ENCODE assay signal across 13 cellular contexts in genomic region chr11:69669486-69669885, GRCh38. TPM values are rescaled to one million over a fixed set of nuclear protein-coding genes. Genes with fewer than 3 reads are reported as not detected.
"Had no signal": no experiment of that assay in that cellular context is flagged by ENCODE, and none has a peak within 500 bp of the region (broad histone marks: within the 10 kb centered on the region; RNA-seq: fewer than 3 reads in every experiment).

No MANE protein-coding gene starts in this region.

- H3K4me1 ChIP-seq: colonic mucosa had no signal

- H3K9me3 ChIP-seq: colonic mucosa, left lung, ovary, thyroid gland had no signal

- ATAC-seq: activated naive CD8-positive, alpha-beta T cell treated with anti-CD3 and anti-CD28 coated beads, Interleukin-2, amount 50 U/mL, for 24 hours had no signal

- H3K36me3 ChIP-seq: colonic mucosa, ovary had no signal

- H3K27me3 ChIP-seq: colonic mucosa, left lung, ovary, thyroid gland had no signal

- H3K27ac ChIP-seq: colonic mucosa, left lung, ovary, thyroid gland had no signal

- H3K4me3 ChIP-seq: colonic mucosa, left lung, ovary, thyroid gland had no signal

RNA-seq across cellular contexts. Expression of gene FGF19, which starts 34.3 kb away (rescaled TPM):
- total RNA-seq: activated CD4-positive, alpha-beta memory T cell treated with anti-CD3 and anti-CD28 coated beads, Interleukin-2, amount 10 ng/mL, durations not matched to agents 7 days and 5 days; activated CD8-positive, alpha-beta memory T cell treated with anti-CD3 and anti-CD28 coated beads, Interleukin-2, amount 10 ng/mL, durations not matched to agents 7 days and 5 days; activated T-cell treated with anti-CD3 and anti-CD28 coated beads, Interleukin-2, amount 50 U/mL, for 4 hours; epithelial cell of proximal tubule; left lung; naive thymus-derived CD4-positive, alpha-beta T cell; pulmonary artery endothelial cell; subcutaneous adipose tissue; thyroid gland; urinary bladder had no signal
- polyA plus RNA-seq: naive thymus-derived CD4-positive, alpha-beta T cell; ovary; urinary bladder had no signal
